8 cellular contexts compared by ENCODE assay signal in genomic region chr15:83565553-83566159, GRCh38.
DNase-seq lines count a peak whose midpoint lies in the region; ATAC-seq and TF ChIP-seq lines count a peak whose summit lies in the region.

No MANE protein-coding gene starts in this region.

- TF ChIP-seq CTCF in DOHH2 (IDR thresholded peaks at IDR 0.05; ENCODE audit: low read depth, low read length, poor library complexity, severe bottlenecking): peak; percentile 65
- TF ChIP-seq CTCF in adrenal gland (IDR thresholded peaks at IDR 0.05): peak; percentile 23 to 53 (median 34)

- DNase-seq in HuH-7 (ENCODE audit: low spot score) (peak; percentile 49), adrenal gland (no peak), left lobe of liver (ENCODE audit: low spot score) (no peak), GM19240 (ENCODE audit: insufficient read length, low spot score) (no peak)
- DNase-seq in stimulated activated naive CD8-positive, alpha-beta T cell treated with anti-CD3 and anti-CD28 coated beads, Interleukin-15, amount 100 ng/mL, for 72 hours: no peak

- H3F3A ChIP-seq in DOHH2 (ENCODE audit: control insufficient read depth, insufficient read depth): no peaks in the 10 kb centered on the region

- no peak overlapping the region for H3K27ac ChIP-seq in DOHH2 (ENCODE audit: low read depth, low read length)
- H3K27ac ChIP-seq in adrenal gland: no peak overlapping the region

- H3K36me3 ChIP-seq in DOHH2 (ENCODE audit: control insufficient read depth, low read length) (no peaks in the 10 kb centered on the region), adrenal gland (replicated peaks in 1 of 2) (no peaks in the 10 kb centered on the region)

- intact Hi-C loops in adrenal gland (cut with DNase I): no loop called here

- no peaks in the 10 kb centered on the region for H3K27me3 Mint-ChIP-seq in stimulated activated naive CD8-positive, alpha-beta T cell treated with anti-CD3 and anti-CD28 coated beads, Interleukin-15, amount 100 ng/mL, for 72 hours

- H3K4me1 ChIP-seq in DOHH2 (ENCODE audit: control insufficient read depth, low read length): peaks cover 3% of the 10 kb centered on the region; the same call in 1 of the 2 replicates
- H3K4me1 ChIP-seq in adrenal gland (replicated peaks in 1 of 2): no peaks in the 10 kb centered on the region

- no peaks in the 10 kb centered on the region for H3K9me2 ChIP-seq in DOHH2 (replicated peaks; ENCODE audit: control insufficient read depth, low read length)

- WGBS in adrenal gland, 4 donors: 16 to 25% (median 19%) methylated on average over 4 of the region's 4 CpGs

- no peaks in the 10 kb centered on the region for H3K27me3 ChIP-seq in DOHH2 (ENCODE audit: control insufficient read depth, low read length)
- no peaks in the 10 kb centered on the region for H3K27me3 ChIP-seq in adrenal gland

- no peak overlapping the region for H3K4me3 Mint-ChIP-seq in stimulated activated naive CD8-positive, alpha-beta T cell treated with anti-CD3 and anti-CD28 coated beads, Interleukin-15, amount 100 ng/mL, for 72 hours

- no peaks in the 10 kb centered on the region for H3K79me2 ChIP-seq in DOHH2 (ENCODE audit: control insufficient read depth, low read length)

- H4K20me1 ChIP-seq in DOHH2 (ENCODE audit: control insufficient read depth, insufficient read depth, low read depth, low read length): no peaks in the 10 kb centered on the region

- no peak for TF ChIP-seq POLR2A in adrenal gland (IDR thresholded peaks at IDR 0.05)

- H3K4me3 ChIP-seq in DOHH2 (ENCODE audit: low read length): no peak overlapping the region
- no peak overlapping the region for H3K4me3 ChIP-seq in adrenal gland

- ATAC-seq in left lobe of liver: peak; percentile 80
- no peak for ATAC-seq in GM21447 (IDR thresholded peaks at IDR 0.05; ENCODE audit: unreplicated experiment)
- ATAC-seq in stimulated activated naive CD8-positive, alpha-beta T cell treated with anti-CD3 and anti-CD28 coated beads, Interleukin-15, amount 100 ng/mL, for 72 hours: no peak
- ATAC-seq in GM18867 (IDR thresholded peaks at IDR 0.05; ENCODE audit: unreplicated experiment): no peak

- H3K4me1 Mint-ChIP-seq in stimulated activated naive CD8-positive, alpha-beta T cell treated with anti-CD3 and anti-CD28 coated beads, Interleukin-15, amount 100 ng/mL, for 72 hours: no peaks in the 10 kb centered on the region

- no peaks in the 10 kb centered on the region for H3K9me3 ChIP-seq in DOHH2 (ENCODE audit: control insufficient read depth, insufficient read depth, low read length)
- H3K9me3 ChIP-seq in adrenal gland (replicated peaks in 1 of 3): no peaks in the 10 kb centered on the region

- H3K4me2 ChIP-seq in DOHH2 (ENCODE audit: low read length): no peak overlapping the region

- H3K9me3 Mint-ChIP-seq in stimulated activated naive CD8-positive, alpha-beta T cell treated with anti-CD3 and anti-CD28 coated beads, Interleukin-15, amount 100 ng/mL, for 72 hours: no peaks in the 10 kb centered on the region

- no peak overlapping the region for H3K27ac Mint-ChIP-seq in stimulated activated naive CD8-positive, alpha-beta T cell treated with anti-CD3 and anti-CD28 coated beads, Interleukin-15, amount 100 ng/mL, for 72 hours
